ENCODE assay signal across 8 cellular contexts in genomic region chrX:19886888-19887531, GRCh38. TPM values are rescaled to one million over a fixed set of nuclear protein-coding genes. Genes with fewer than 3 reads are reported as not detected.
DNase-seq lines count a peak whose midpoint lies in the region; ATAC-seq, FAIRE-seq and TF ChIP-seq lines count a peak whose summit lies in the region.

No MANE protein-coding gene starts in this region.

- H3K9me3 Mint-ChIP-seq in activated CD4-positive, alpha-beta memory T cell treated with anti-CD3 and anti-CD28 coated beads, Interleukin-2, amount 10 ng/mL, durations not matched to agents 7 days and 5 days: no peaks in the 10 kb centered on the region

- no peak overlapping the region for H3K27ac Mint-ChIP-seq in activated CD4-positive, alpha-beta memory T cell treated with anti-CD3 and anti-CD28 coated beads, Interleukin-2, amount 10 ng/mL, durations not matched to agents 7 days and 5 days

- no peak for TF ChIP-seq CTCF in fibroblast of mammary gland (conservative IDR thresholded peaks at IDR 0.05; ENCODE audit: control insufficient read depth, insufficient read depth, low read depth, low read length)

- H3K4me1 ChIP-seq in ES-I3 (ENCODE audit: insufficient read depth, low read length): peaks cover 6% of the 10 kb centered on the region; the same call in 1 of the 2 replicates
- no peaks in the 10 kb centered on the region for H3K4me1 ChIP-seq in neuronal stem cell (ENCODE audit: control insufficient read depth in 2 of 2, insufficient read depth in 1 of 2, low read depth in 1 of 2, low read length in 2 of 2)

- H3K4me3 Mint-ChIP-seq in activated CD4-positive, alpha-beta memory T cell treated with anti-CD3 and anti-CD28 coated beads, Interleukin-2, amount 10 ng/mL, durations not matched to agents 7 days and 5 days: peak overlapping the region; percentile 77

- H3K27ac ChIP-seq in neuronal stem cell (replicated peaks; ENCODE audit: low read length): no peak overlapping the region

- H3K36me3 ChIP-seq in ES-I3 (ENCODE audit: insufficient read depth, low read length) (no peaks in the 10 kb centered on the region), neuronal stem cell (replicated peaks in 1 of 2; ENCODE audit: control insufficient read depth in 2 of 2, insufficient read depth in 2 of 2, low read length in 2 of 2) (no peaks in the 10 kb centered on the region)

- no peak overlapping the region for H2BK15ac ChIP-seq in neuronal stem cell (ENCODE audit: low read length)

- FAIRE-seq in GM19239 (lab: Jason Lieb, UNC): no peak

- peaks cover 0 to 2% (median 0%) of the 10 kb centered on the region in 3 experiments for H3K27me3 ChIP-seq in neuronal stem cell (ENCODE audit: control insufficient read depth in 3 of 3, insufficient read depth in 3 of 3, low read depth in 1 of 3, low read length in 3 of 3)

- H3K36me3 Mint-ChIP-seq in activated CD4-positive, alpha-beta memory T cell treated with anti-CD3 and anti-CD28 coated beads, Interleukin-2, amount 10 ng/mL, durations not matched to agents 7 days and 5 days (ENCODE audit: low read depth): peaks cover 3% of the 10 kb centered on the region

- H3K18ac ChIP-seq in neuronal stem cell (ENCODE audit: low read length): peak overlapping the region; percentile 48

- ATAC-seq in HG03135 (IDR thresholded peaks at IDR 0.05; ENCODE audit: unreplicated experiment) (peak; percentile 1), HG03139 (IDR thresholded peaks at IDR 0.05; ENCODE audit: unreplicated experiment) (no peak), GM21423 (IDR thresholded peaks at IDR 0.05; ENCODE audit: unreplicated experiment) (no peak)

- POLR2A ChIA-PET in activated CD4-positive, alpha-beta memory T cell treated with anti-CD3 and anti-CD28 coated beads, Interleukin-2, amount 10 ng/mL, durations not matched to agents 7 days and 5 days (lab: Charles Lee): interaction anchor here (0.5 to 1.4 kb wide), 7 partner anchors 46 to 205 kb away, joined by 3 to 5 read pairs (median 3); no protein-coding TSS in a partner anchor

- H3K23ac ChIP-seq in neuronal stem cell (ENCODE audit: low read depth, low read length, poor library complexity): no peak overlapping the region

- no peak overlapping the region for H4K91ac ChIP-seq in neuronal stem cell (ENCODE audit: low read depth, low read length, poor library complexity)

- peak overlapping the region; percentile 50 for H3K4me3 ChIP-seq in fibroblast of mammary gland (ENCODE audit: control insufficient read depth, low read depth, low read length)
- H3K4me3 ChIP-seq in neuronal stem cell (ENCODE audit: low read length in 2 of 2): peak overlapping the region; percentile 53 to 84

- H2BK5ac ChIP-seq in neuronal stem cell (ENCODE audit: low read length): no peak overlapping the region

- peak overlapping the region; percentile 62 for H3K9ac ChIP-seq in ES-I3 (ENCODE audit: low read depth, low read length)
- peak overlapping the region; percentile 60 for H3K9ac ChIP-seq in neuronal stem cell (ENCODE audit: low read depth, low read length, poor library complexity)

- H3K4ac ChIP-seq in neuronal stem cell (ENCODE audit: low read length): no peak overlapping the region

- CTCF ChIA-PET in activated CD4-positive, alpha-beta memory T cell treated with anti-CD3 and anti-CD28 coated beads, Interleukin-2, amount 10 ng/mL, durations not matched to agents 7 days and 5 days (lab: Charles Lee): interaction anchor here (0.5 to 2.2 kb wide), 9 partner anchors 10 to 341 kb away, joined by 3 to 12 read pairs (median 4); no protein-coding TSS in a partner anchor

- H3K4me1 Mint-ChIP-seq in activated CD4-positive, alpha-beta memory T cell treated with anti-CD3 and anti-CD28 coated beads, Interleukin-2, amount 10 ng/mL, durations not matched to agents 7 days and 5 days: peaks cover 54% of the 10 kb centered on the region

- peak; percentile 31 for DNase-seq in activated CD4-positive, alpha-beta memory T cell treated with anti-CD3 and anti-CD28 coated beads, Interleukin-2, amount 10 ng/mL, durations not matched to agents 7 days and 5 days
- DNase-seq in fibroblast of mammary gland (ENCODE audit: low read depth): no peak
- DNase-seq in neuronal stem cell (ENCODE audit: low spot score): no peak
- no peak for DNase-seq in GM19239 (ENCODE audit: insufficient read length, low spot score)

- H2AK5ac ChIP-seq in neuronal stem cell (ENCODE audit: low read depth, low read length): no peak overlapping the region

- H3K9me3 ChIP-seq in ES-I3 (ENCODE audit: control insufficient read depth, insufficient read depth, low read length) (no peaks in the 10 kb centered on the region), neuronal stem cell (replicated peaks in 1 of 2; ENCODE audit: control insufficient read depth in 2 of 2, insufficient read depth in 1 of 2, low read depth in 1 of 2, low read length in 2 of 2) (no peaks in the 10 kb centered on the region)

- H2BK12ac ChIP-seq in neuronal stem cell (ENCODE audit: low read length): no peak overlapping the region

- H3K4me2 ChIP-seq in neuronal stem cell (ENCODE audit: insufficient read depth, low read length, poor library complexity, severe bottlenecking): peak overlapping the region; percentile 45

- no peaks in the 10 kb centered on the region for H3K27me3 Mint-ChIP-seq in activated CD4-positive, alpha-beta memory T cell treated with anti-CD3 and anti-CD28 coated beads, Interleukin-2, amount 10 ng/mL, durations not matched to agents 7 days and 5 days

- H2BK120ac ChIP-seq in neuronal stem cell (ENCODE audit: low read depth, low read length): no peak overlapping the region

- H3K14ac ChIP-seq in neuronal stem cell (ENCODE audit: low read length): no peak overlapping the region

- no peak overlapping the region for H4K8ac ChIP-seq in neuronal stem cell (ENCODE audit: low read depth, low read length)

- whole genome bisulfite sequencing in neuronal stem cell (ENCODE audit: extremely low coverage in 2 of 2, insufficient read length in 2 of 2, insufficient replicate concordance in 1 of 2), 2 donors: no CpG with 5 or more reads among the region's 83 CpGs

- H2AFZ ChIP-seq in neuronal stem cell (ENCODE audit: low read length): peak overlapping the region; percentile 88

- H3K79me1 ChIP-seq in neuronal stem cell (ENCODE audit: low read depth, low read length): no peaks in the 10 kb centered on the region

RNA-seq across cellular contexts. Expression of gene SH3KBP1, which starts 0.4 kb away (rescaled TPM):
- total RNA-seq in activated CD4-positive, alpha-beta memory T cell treated with anti-CD3 and anti-CD28 coated beads, Interleukin-2, amount 10 ng/mL, durations not matched to agents 7 days and 5 days: 100 to 1,000 TPM; 119 to 126 TPM
- polyA plus RNA-seq in neuronal stem cell (2013, experiment 1 of 2): 8.9 TPM
- 9.6 TPM for polyA plus RNA-seq in neuronal stem cell (2013, experiment 2 of 2)
